Comparison of ENCODE assay signal across 11 cellular contexts in genomic region chr3:17055374-17056276, GRCh38.
DNase-seq lines count a peak whose midpoint lies in the region; ATAC-seq and TF ChIP-seq lines count a peak whose summit lies in the region.
"Had no signal": no experiment of that assay in that cellular context is flagged by ENCODE, and none has a peak within 500 bp of the region (broad histone marks: within the 10 kb centered on the region; RNA-seq: fewer than 3 reads in every experiment).

No MANE protein-coding gene starts in this region.

- peaks cover 0 to 28% (median 22%) of the 10 kb centered on the region in 8 donors for H3K9me3 Mint-ChIP-seq in CD4-positive, alpha-beta memory T cell

- peak overlapping the region in 6 of 7 donors; percentile 34 to 67 (median 55) for H3K27ac Mint-ChIP-seq in CD4-positive, alpha-beta memory T cell

- peak overlapping the region in 2 of 8 donors; percentile 28 to 55 for H3K4me3 Mint-ChIP-seq in CD4-positive, alpha-beta memory T cell

- no peak for DNase-seq in CD4-positive, alpha-beta memory T cell
- DNase-seq in fibroblast of the aortic adventitia (ENCODE audit: low read depth) = peak; percentile 82
- no peak for DNase-seq in suprapubic skin (ENCODE audit: low spot score in 2 of 2)
- no peak for DNase-seq in NCI-H128 (lab: John Stamatoyannopoulos, UW; ENCODE audit: unreplicated experiment)
- no peak for DNase-seq in thyroid gland
- DNase-seq in HUDEP-2 (lab: John Stamatoyannopoulos, UW; ENCODE audit: unreplicated experiment in 76 of 76) = no peak
- DNase-seq: foreskin melanocyte, NCI-H1436 treated with DMSO at 0.1 percent for 48 hours had no signal

- TF ChIP-seq CTCF in fibroblast of the aortic adventitia (IDR thresholded peaks at IDR 0.05; ENCODE audit: insufficient read depth, low read length) (no peak), suprapubic skin (IDR thresholded peaks at IDR 0.05) (no peak), thyroid gland (IDR thresholded peaks at IDR 0.05) (no peak)

- H3K27ac ChIP-seq in CD4-positive, alpha-beta memory T cell (ENCODE audit: low read depth, low read length) = no peak overlapping the region
- no peak overlapping the region for H3K27ac ChIP-seq in suprapubic skin
- H3K27ac ChIP-seq in thyroid gland = no peak overlapping the region
- H3K27ac ChIP-seq: neutrophil had no signal

- 81% methylated on average over 7 of the region's 7 CpGs for WGBS in suprapubic skin
- 84 to 85% methylated on average over 7 of the region's 7 CpGs for WGBS in thyroid gland, 2 donors

- TF ChIP-seq POLR2A in suprapubic skin (IDR thresholded peaks at IDR 0.05) (no peak), thyroid gland (IDR thresholded peaks at IDR 0.05) (no peak)

- no peak for TF ChIP-seq EP300 in suprapubic skin (IDR thresholded peaks at IDR 0.05)

- intact Hi-C loops in CD4-positive, alpha-beta memory T cell (cut with micrococcal nuclease) = no loop called here
- intact Hi-C loops in thyroid gland (cut with DNase I) = no loop called here

- no peak overlapping the region for H3K4me3 ChIP-seq in CD4-positive, alpha-beta memory T cell (ENCODE audit: low read length in 2 of 2)
- H3K4me3 ChIP-seq in fibroblast of the aortic adventitia (ENCODE audit: low read depth, low read length) = no peak overlapping the region
- H3K4me3 ChIP-seq in suprapubic skin = no peak overlapping the region
- no peak overlapping the region for H3K4me3 ChIP-seq in thyroid gland (replicated peaks in 1 of 3)

- H3K36me3 ChIP-seq in CD4-positive, alpha-beta memory T cell (ENCODE audit: insufficient read depth, low read length) = peaks cover 7% of the 10 kb centered on the region
- no peaks in the 10 kb centered on the region for H3K36me3 ChIP-seq in suprapubic skin
- no peaks in the 10 kb centered on the region for H3K36me3 ChIP-seq in thyroid gland

- H3K27me3 ChIP-seq in CD4-positive, alpha-beta memory T cell (ENCODE audit: insufficient read depth, low read length) = no peaks in the 10 kb centered on the region
- H3K27me3 ChIP-seq in suprapubic skin = no peaks in the 10 kb centered on the region
- H3K27me3 ChIP-seq in thyroid gland = no peaks in the 10 kb centered on the region
- H3K27me3 ChIP-seq: neutrophil had no signal

- CTCF ChIA-PET in CD4-positive, alpha-beta memory T cell (lab: Charles Lee; ENCODE audit: partially characterized antibody) = no interaction called here

- POLR2A ChIA-PET in CD4-positive, alpha-beta memory T cell (lab: Charles Lee; ENCODE audit: partially characterized antibody) = no interaction called here

- H3K27me3 Mint-ChIP-seq in CD4-positive, alpha-beta memory T cell = no peaks in the 10 kb centered on the region

- peak; percentile 73 for ATAC-seq in GM19351 (IDR thresholded peaks at IDR 0.05; ENCODE audit: unreplicated experiment)
- peak; percentile 84 for ATAC-seq in HG03432 (IDR thresholded peaks at IDR 0.05; ENCODE audit: unreplicated experiment)

- H3K4me1 ChIP-seq in CD4-positive, alpha-beta memory T cell (ENCODE audit: insufficient read depth, low read length) = peaks cover 13% of the 10 kb centered on the region
- H3K4me1 ChIP-seq in suprapubic skin = no peaks in the 10 kb centered on the region
- no peaks in the 10 kb centered on the region for H3K4me1 ChIP-seq in thyroid gland

- H3K4me1 Mint-ChIP-seq in CD4-positive, alpha-beta memory T cell = peaks cover 27 to 51% (median 38%) of the 10 kb centered on the region in 4 donors

- H3K36me3 Mint-ChIP-seq in CD4-positive, alpha-beta memory T cell = peaks cover 59 to 74% of the 10 kb centered on the region in 2 donors

- H3K9me3 ChIP-seq in CD4-positive, alpha-beta memory T cell (ENCODE audit: control insufficient read depth in 1 of 2, low read length in 2 of 2) = no peaks in the 10 kb centered on the region
- H3K9me3 ChIP-seq in suprapubic skin = no peaks in the 10 kb centered on the region
- H3K9me3 ChIP-seq in thyroid gland = no peaks in the 10 kb centered on the region
- H3K9me3 ChIP-seq: neutrophil had no signal
